8 cellular contexts compared by ENCODE assay signal in the genomic region with DNA sequence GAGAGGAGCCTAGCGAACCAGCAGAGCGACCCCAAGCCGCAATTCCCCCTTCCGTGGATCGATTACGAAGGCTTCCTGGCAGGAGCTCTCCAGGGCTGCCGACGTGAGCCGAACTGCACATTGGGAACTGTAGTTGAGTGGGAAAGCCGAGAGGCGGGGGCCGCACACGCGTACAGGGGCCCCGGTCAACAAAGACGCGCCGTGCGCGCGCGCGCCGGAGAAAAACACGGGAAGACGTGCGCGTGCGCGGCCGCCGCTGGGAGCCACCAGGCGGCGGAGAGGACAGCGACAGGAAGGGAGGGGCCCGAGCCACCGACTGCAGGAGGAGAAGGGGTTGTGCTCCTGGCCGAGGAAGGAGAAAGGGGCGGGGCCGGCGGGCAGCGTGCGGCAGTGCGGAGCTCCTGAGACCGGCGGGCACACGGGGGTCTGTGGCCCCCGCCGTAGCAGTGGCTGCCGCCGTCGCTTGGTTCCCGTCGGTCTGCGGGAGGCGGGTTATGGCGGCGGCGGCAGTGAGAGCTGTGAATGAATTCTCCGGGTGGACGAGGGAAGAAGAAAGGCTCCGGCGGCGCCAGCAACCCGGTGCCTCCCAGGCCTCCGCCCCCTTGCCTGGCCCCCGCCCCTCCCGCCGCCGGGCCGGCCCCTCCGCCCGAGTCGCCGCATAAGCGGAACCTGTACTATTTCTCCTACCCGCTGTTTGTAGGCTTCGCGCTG. TPM values are rescaled to one million over a fixed set of nuclear protein-coding genes. Genes with fewer than 3 reads are reported as not detected.
DNase-seq lines count a peak whose midpoint lies in the region; ATAC-seq, FAIRE-seq and TF ChIP-seq lines count a peak whose summit lies in the region.

A gene with protein sequence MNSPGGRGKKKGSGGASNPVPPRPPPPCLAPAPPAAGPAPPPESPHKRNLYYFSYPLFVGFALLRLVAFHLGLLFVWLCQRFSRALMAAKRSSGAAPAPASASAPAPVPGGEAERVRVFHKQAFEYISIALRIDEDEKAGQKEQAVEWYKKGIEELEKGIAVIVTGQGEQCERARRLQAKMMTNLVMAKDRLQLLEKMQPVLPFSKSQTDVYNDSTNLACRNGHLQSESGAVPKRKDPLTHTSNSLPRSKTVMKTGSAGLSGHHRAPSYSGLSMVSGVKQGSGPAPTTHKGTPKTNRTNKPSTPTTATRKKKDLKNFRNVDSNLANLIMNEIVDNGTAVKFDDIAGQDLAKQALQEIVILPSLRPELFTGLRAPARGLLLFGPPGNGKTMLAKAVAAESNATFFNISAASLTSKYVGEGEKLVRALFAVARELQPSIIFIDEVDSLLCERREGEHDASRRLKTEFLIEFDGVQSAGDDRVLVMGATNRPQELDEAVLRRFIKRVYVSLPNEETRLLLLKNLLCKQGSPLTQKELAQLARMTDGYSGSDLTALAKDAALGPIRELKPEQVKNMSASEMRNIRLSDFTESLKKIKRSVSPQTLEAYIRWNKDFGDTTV (plus strand): TSS at position 247 of the 711 bp plus-strand sequence. CDS start 276 bp downstream, at position 523.

- no peaks in the 10 kb centered on the region for H3K9me3 ChIP-seq in OCI-LY1 (ENCODE audit: low read length)
- H3K9me3 ChIP-seq in mesodermal cell (ENCODE audit: control insufficient read depth, low read length): no peaks in the 10 kb centered on the region

- peak; percentile 19; the same call in 1 of the 2 replicates for TF ChIP-seq CTCF in OCI-LY1 (IDR thresholded peaks at IDR 0.05; ENCODE audit: low read length)

- H3K4me2 ChIP-seq in OCI-LY1 (ENCODE audit: low read length): peak within 1 kb of the TSS; percentile 95

- H4K20me1 ChIP-seq in OCI-LY1 (ENCODE audit: insufficient read depth, low read length): no peaks in the 10 kb centered on the region

- H3K27ac ChIP-seq in OCI-LY1 (ENCODE audit: low read depth, low read length, poor library complexity, severe bottlenecking) (peak within 1 kb of the TSS; percentile 74), mesodermal cell (ENCODE audit: low read depth, low read length, severe bottlenecking) (peak within 1 kb of the TSS; percentile 90)

- H2AFZ ChIP-seq in OCI-LY1 (ENCODE audit: low read length): peak within 1 kb of the TSS; percentile 42

- peak; percentile 74 for FAIRE-seq in endometrium (lab: Jason Lieb, UNC)

- 0 to 1% methylated on average over 33 to 50 of the region's 79 CpGs for WGBS in mesodermal cell (ENCODE audit: insufficient coverage in 2 of 2), 2 experiments

- no peaks in the 10 kb centered on the region for H3K27me3 ChIP-seq in OCI-LY1 (ENCODE audit: insufficient read depth, low read length)

- H3K4me1 ChIP-seq in OCI-LY1 (ENCODE audit: insufficient read depth, low read length, severe bottlenecking) (peaks cover 28% of the 10 kb centered on the region), mesodermal cell (ENCODE audit: control insufficient read depth, insufficient read depth, low read length, poor library complexity, severe bottlenecking) (peaks cover 7% of the 10 kb centered on the region)

- peak; percentile 96 for ATAC-seq in GM21515 (IDR thresholded peaks at IDR 0.05; ENCODE audit: unreplicated experiment)

- H3K79me2 ChIP-seq in OCI-LY1 (ENCODE audit: insufficient read depth, low read length): peaks cover 11% of the 10 kb centered on the region; the same call in 1 of the 2 replicates

- peak within 1 kb of the TSS; percentile 69 for H3K4me3 ChIP-seq in OCI-LY1 (ENCODE audit: low read depth, low read length, poor library complexity, severe bottlenecking)
- peak within 1 kb of the TSS; percentile 68 for H3K4me3 ChIP-seq in mesodermal cell (ENCODE audit: extremely low read depth, insufficient read depth, low read length, poor library complexity, severe bottlenecking)

- no peaks in the 10 kb centered on the region for H3K36me3 ChIP-seq in OCI-LY1 (ENCODE audit: insufficient read depth, low read length)
- H3K36me3 ChIP-seq in mesodermal cell (ENCODE audit: control insufficient read depth, insufficient read depth, low read length): no peaks in the 10 kb centered on the region

- DNase-seq in DMS 273 treated with DMSO at 0.1 percent for 48 hours (lab: John Stamatoyannopoulos, UW): peak; percentile 97
- peak; percentile 92 for DNase-seq in HuH-7 (ENCODE audit: low spot score)
- DNase-seq in activated CD8-positive, alpha-beta memory T cell treated with anti-CD3 and anti-CD28 coated beads, Interleukin-2, amount 50 U/mL, for 4 hours: peak; percentile 97
- peak; percentile 94 to 96 for DNase-seq in stimulated activated CD8-positive, alpha-beta memory T cell treated with anti-CD3 and anti-CD28 coated beads, Interleukin-15, amount 100 ng/mL, for 4 hours (ENCODE audit: low read depth in 2 of 2)

- H3K9ac ChIP-seq in OCI-LY1 (ENCODE audit: low read length): peak within 1 kb of the TSS; percentile 80

- H3K9me2 ChIP-seq in OCI-LY1 (ENCODE audit: low read depth, low read length): no peaks in the 10 kb centered on the region

- H3F3A ChIP-seq in OCI-LY1 (ENCODE audit: insufficient read depth, low read length): no peaks in the 10 kb centered on the region

RNA-seq across cellular contexts. Expression of the gene that starts here (rescaled TPM):
- 23.4 TPM for polyA plus RNA-seq in mesodermal cell (2013, experiment 1 of 2)
- 21.4 TPM for polyA plus RNA-seq in mesodermal cell (2013, experiment 2 of 2)

Comparison
In these comparisons a context has a peak if more than half of its experiments do, and no peak if none do; other contexts are left out.
1. Peak in every context shown above with its lines: DNase-seq, ATAC-seq, H3K4me3 ChIP-seq and H3K27ac ChIP-seq.